16 cellular contexts compared by ENCODE assay signal in genomic region chr15:89513284-89513683, GRCh38. TPM values are rescaled to one million over a fixed set of nuclear protein-coding genes. Genes with fewer than 3 reads are reported as not detected.
DNase-seq lines count a peak whose midpoint lies in the region; ATAC-seq, FAIRE-seq and TF ChIP-seq lines count a peak whose summit lies in the region.
"Had no signal": no experiment of that assay in that cellular context is flagged by ENCODE, and none has a peak within 500 bp of the region (broad histone marks: within the 10 kb centered on the region; RNA-seq: fewer than 3 reads in every experiment).

No MANE protein-coding gene starts in this region.

- H3K36me3 ChIP-seq in breast epithelium (no peaks in the 10 kb centered on the region), bronchial epithelial cell (ENCODE audit: control insufficient read depth, insufficient read depth, low read length) (no peaks in the 10 kb centered on the region), esophagus squamous epithelium (no peaks in the 10 kb centered on the region)
- H3K36me3 ChIP-seq: BLaER1 had no signal

- DNase-seq in MCF 10A (ENCODE audit: unreplicated experiment), result peak; percentile 70
- no peak for DNase-seq in breast epithelium (ENCODE audit: low spot score in 2 of 2)
- DNase-seq in bronchial epithelial cell (ENCODE audit: low read depth), result peak; percentile 96
- DNase-seq in esophagus squamous epithelium (lab: John Stamatoyannopoulos, UW), result no peak
- no peak for DNase-seq in stimulated activated effector memory CD8-positive, alpha-beta T cell treated with anti-CD3 and anti-CD28 coated beads, Interleukin-12 subunit alpha, Interleukin-12 subunit beta, amount 100 ng/mL, for 72 hours (ENCODE audit: low spot score in 2 of 2)
- DNase-seq in activated CD4-positive, alpha-beta T cell treated with anti-CD3 and anti-CD28 coated beads for 36 hours, result no peak
- DNase-seq: 8988T, AML-193, DMS53, GF-D8, H7 had no signal

- peak; percentile 24 for ATAC-seq in stimulated activated effector memory CD8-positive, alpha-beta T cell treated with anti-CD3 and anti-CD28 coated beads, Interleukin-12 subunit alpha, Interleukin-12 subunit beta, amount 100 ng/mL, for 72 hours
- no peak for ATAC-seq in GM19023 (IDR thresholded peaks at IDR 0.05; ENCODE audit: unreplicated experiment)
- no peak for ATAC-seq in HG03571 (IDR thresholded peaks at IDR 0.05; ENCODE audit: unreplicated experiment)
- no peak for ATAC-seq in activated CD4-positive, alpha-beta T cell treated with anti-CD3 and anti-CD28 coated beads for 36 hours
- ATAC-seq: GM23338 had no signal

- no peak overlapping the region for H3K27ac Mint-ChIP-seq in MCF 10A (ENCODE audit: low read depth, unreplicated experiment)
- no peak overlapping the region for H3K27ac Mint-ChIP-seq in stimulated activated effector memory CD8-positive, alpha-beta T cell treated with anti-CD3 and anti-CD28 coated beads, Interleukin-12 subunit alpha, Interleukin-12 subunit beta, amount 100 ng/mL, for 72 hours
- no peak overlapping the region for H3K27ac Mint-ChIP-seq in activated CD4-positive, alpha-beta T cell treated with anti-CD3 and anti-CD28 coated beads for 36 hours
- H3K27ac Mint-ChIP-seq: GM23338 had no signal

- peaks cover 22% of the 10 kb centered on the region for H3K4me1 Mint-ChIP-seq in MCF 10A (ENCODE audit: insufficient read depth, unreplicated experiment)
- no peaks in the 10 kb centered on the region for H3K4me1 Mint-ChIP-seq in stimulated activated effector memory CD8-positive, alpha-beta T cell treated with anti-CD3 and anti-CD28 coated beads, Interleukin-12 subunit alpha, Interleukin-12 subunit beta, amount 100 ng/mL, for 72 hours
- no peaks in the 10 kb centered on the region for H3K4me1 Mint-ChIP-seq in activated CD4-positive, alpha-beta T cell treated with anti-CD3 and anti-CD28 coated beads for 36 hours
- H3K4me1 Mint-ChIP-seq: GM23338 had no signal

- no peak for TF ChIP-seq CTCF in MCF 10A (IDR thresholded peaks at IDR 0.05; ENCODE audit: unreplicated experiment)
- TF ChIP-seq CTCF in breast epithelium (IDR thresholded peaks at IDR 0.05), result no peak
- TF ChIP-seq CTCF in bronchial epithelial cell (IDR thresholded peaks at IDR 0.05; ENCODE audit: insufficient read depth, low read length, severe bottlenecking), result no peak
- TF ChIP-seq CTCF in esophagus squamous epithelium (IDR thresholded peaks at IDR 0.05), result no peak

- peaks cover 8% of the 10 kb centered on the region for H3K9me3 Mint-ChIP-seq in MCF 10A (ENCODE audit: unreplicated experiment)
- no peaks in the 10 kb centered on the region for H3K9me3 Mint-ChIP-seq in stimulated activated effector memory CD8-positive, alpha-beta T cell treated with anti-CD3 and anti-CD28 coated beads, Interleukin-12 subunit alpha, Interleukin-12 subunit beta, amount 100 ng/mL, for 72 hours
- H3K9me3 Mint-ChIP-seq in activated CD4-positive, alpha-beta T cell treated with anti-CD3 and anti-CD28 coated beads for 36 hours (ENCODE audit: low read depth), result no peaks in the 10 kb centered on the region
- H3K9me3 Mint-ChIP-seq: GM23338 had no signal

- no peaks in the 10 kb centered on the region for H3K27me3 Mint-ChIP-seq in MCF 10A (ENCODE audit: insufficient read depth, unreplicated experiment)
- H3K27me3 Mint-ChIP-seq in activated CD4-positive, alpha-beta T cell treated with anti-CD3 and anti-CD28 coated beads for 36 hours, result peaks cover 16% of the 10 kb centered on the region

- no peak overlapping the region for H3K27ac ChIP-seq in breast epithelium
- peak overlapping the region; percentile 86 to 93 (median 90) for H3K27ac ChIP-seq in esophagus squamous epithelium
- H3K27ac ChIP-seq: BLaER1 had no signal

- CTCF ChIA-PET in MCF 10A (lab: Yijun Ruan, JAX), result interaction anchor here (0.8 kb wide), 1 partner anchor 10 kb away, joined by 3 read pairs; no protein-coding TSS in a partner anchor
- CTCF ChIA-PET in activated CD4-positive, alpha-beta T cell treated with anti-CD3 and anti-CD28 coated beads for 36 hours (lab: Charles Lee), result no interaction called here

- POLR2A ChIA-PET in MCF 10A (lab: Yijun Ruan, JAX), result no interaction called here
- POLR2A ChIA-PET in activated CD4-positive, alpha-beta T cell treated with anti-CD3 and anti-CD28 coated beads for 36 hours (lab: Charles Lee), result no interaction called here

- WGBS in esophagus squamous epithelium, 2 donors, result 33 to 50% methylated on average over 2 of the region's 3 CpGs

- BruUV-seq in MCF 10A (replicated peaks; lab: Mats Ljungman, UMichigan), result no TSS peak

- H3K4me1 ChIP-seq in breast epithelium, result no peaks in the 10 kb centered on the region
- peaks cover 18 to 72% (median 20%) of the 10 kb centered on the region in 3 donors for H3K4me1 ChIP-seq in esophagus squamous epithelium
- H3K4me1 ChIP-seq: BLaER1 had no signal

- peak; percentile 91 for FAIRE-seq in bronchial epithelial cell (lab: Jason Lieb, UNC)

- H3K9me3 ChIP-seq in breast epithelium, result no peaks in the 10 kb centered on the region
- no peaks in the 10 kb centered on the region for H3K9me3 ChIP-seq in esophagus squamous epithelium
- H3K9me3 ChIP-seq: BLaER1 had no signal

- H3K4me3 ChIP-seq in breast epithelium (no peak overlapping the region), bronchial epithelial cell (ENCODE audit: low read depth, low read length) (no peak overlapping the region), esophagus squamous epithelium (no peak overlapping the region)
- H3K4me3 ChIP-seq: BLaER1, GM23338 had no signal

- H3K27me3 ChIP-seq in breast epithelium, result peaks cover 0 to 4% of the 10 kb centered on the region in 2 donors
- no peaks in the 10 kb centered on the region for H3K27me3 ChIP-seq in bronchial epithelial cell (ENCODE audit: control insufficient read depth, insufficient read depth, low read length)
- peaks cover 0 to 22% (median 0%) of the 10 kb centered on the region in 4 donors for H3K27me3 ChIP-seq in esophagus squamous epithelium
- H3K27me3 ChIP-seq: BLaER1 had no signal

- no peaks in the 10 kb centered on the region for H3K36me3 Mint-ChIP-seq in MCF 10A (ENCODE audit: insufficient read depth, unreplicated experiment)
- no peaks in the 10 kb centered on the region for H3K36me3 Mint-ChIP-seq in stimulated activated effector memory CD8-positive, alpha-beta T cell treated with anti-CD3 and anti-CD28 coated beads, Interleukin-12 subunit alpha, Interleukin-12 subunit beta, amount 100 ng/mL, for 72 hours
- H3K36me3 Mint-ChIP-seq in activated CD4-positive, alpha-beta T cell treated with anti-CD3 and anti-CD28 coated beads for 36 hours (ENCODE audit: low read depth), result no peaks in the 10 kb centered on the region

- intact Hi-C loops in MCF 10A (cut with micrococcal nuclease), result no loop called here
- intact Hi-C loops in breast epithelium (cut with DNase I; ENCODE audit: low total_unique reads), result loop anchor here (2.0 kb wide), 1 partner anchor 58 kb away; no protein-coding TSS in a partner anchor
- intact Hi-C loops in esophagus squamous epithelium (cut with DNase I), result no loop called here
- intact Hi-C loops in activated CD4-positive, alpha-beta T cell treated with anti-CD3 and anti-CD28 coated beads for 36 hours (cut with DNase I, micrococcal nuclease), result no loop called here

- no peak overlapping the region for H3K4me3 Mint-ChIP-seq in MCF 10A (ENCODE audit: unreplicated experiment)
- no peak overlapping the region for H3K4me3 Mint-ChIP-seq in stimulated activated effector memory CD8-positive, alpha-beta T cell treated with anti-CD3 and anti-CD28 coated beads, Interleukin-12 subunit alpha, Interleukin-12 subunit beta, amount 100 ng/mL, for 72 hours
- H3K4me3 Mint-ChIP-seq in activated CD4-positive, alpha-beta T cell treated with anti-CD3 and anti-CD28 coated beads for 36 hours, result no peak overlapping the region
- H3K4me3 Mint-ChIP-seq: GM23338 had no signal

- TF ChIP-seq POLR2A in breast epithelium (IDR thresholded peaks at IDR 0.05), result no peak
- no peak for TF ChIP-seq POLR2A in esophagus squamous epithelium (IDR thresholded peaks at IDR 0.05)

RNA-seq across cellular contexts. Expression of gene RHCG, which starts 16.9 kb away (rescaled TPM):
- total RNA-seq in MCF 10A (2022) (not detected in 2 replicates), breast epithelium (1 to 10 TPM in 1 of 3 donors, under 1 TPM in 2; 0.16 to 1.5 (median 0.66) TPM), bronchial epithelial cell (247 and 322 TPM in 2 replicates), esophagus squamous epithelium (1,000 to 10,000 TPM; 2,342 to 7,076 (median 3,336) TPM)
- total RNA-seq in activated CD4-positive, alpha-beta T cell treated with anti-CD3 and anti-CD28 coated beads for 36 hours, result not detected
- total RNA-seq: H7, HT1080 had no signal

Comparison
In these comparisons a context has a peak if more than half of its experiments do, and no peak if none do; other contexts are left out.
1. DNase-seq: peak in MCF 10A (single experiment) and bronchial epithelial cell (single experiment); none in breast epithelium (0 of 2), esophagus squamous epithelium (single experiment), stimulated activated effector memory CD8-positive, alpha-beta T cell treated with anti-CD3 and anti-CD28 coated beads, Interleukin-12 subunit alpha, Interleukin-12 subunit beta, amount 100 ng/mL, for 72 hours (0 of 2) and activated CD4-positive, alpha-beta T cell treated with anti-CD3 and anti-CD28 coated beads for 36 hours (single experiment).
2. H3K27ac ChIP-seq: peak in esophagus squamous epithelium (4 of 4); none in breast epithelium (0 of 2).
3. RNA of gene RHCG, which starts 16.9 kb away (total RNA-seq): 2,342 to 7,076 TPM in esophagus squamous epithelium and 247 to 322 TPM in bronchial epithelial cell; 0.16 to 1.5 TPM in breast epithelium, not detected in MCF 10A and not detected in activated CD4-positive, alpha-beta T cell treated with anti-CD3 and anti-CD28 coated beads for 36 hours; every median in the first group is over 100 times any median in the second.